Comparison of ENCODE assay signal across 22 cellular contexts in genomic region chr14:70245026-70245425, GRCh38. TPM values are rescaled to one million over a fixed set of nuclear protein-coding genes. Genes with fewer than 3 reads are reported as not detected.
DNase-seq lines count a peak whose midpoint lies in the region; ATAC-seq, FAIRE-seq and TF ChIP-seq lines count a peak whose summit lies in the region.
"Had no signal": no experiment of that assay in that cellular context is flagged by ENCODE, and none has a peak within 500 bp of the region (broad histone marks: within the 10 kb centered on the region; RNA-seq: fewer than 3 reads in every experiment).

No MANE protein-coding gene starts in this region.

- no peaks in the 10 kb centered on the region for H3K36me3 Mint-ChIP-seq in activated naive CD4-positive, alpha-beta T cell treated with anti-CD3 and anti-CD28 coated beads for 36 hours (ENCODE audit: low read depth)
- H3K36me3 Mint-ChIP-seq: CD14-positive monocyte; CD8-positive, alpha-beta memory T cell had no signal

- no peak for ATAC-seq in HG03354 (IDR thresholded peaks at IDR 0.05; ENCODE audit: poor library complexity, severe bottlenecking, unreplicated experiment)
- ATAC-seq: GM12878 had no signal

- intact Hi-C loops in head of caudate nucleus (cut with DNase I): no loop called here
- intact Hi-C loops in activated naive CD4-positive, alpha-beta T cell treated with anti-CD3 and anti-CD28 coated beads for 36 hours (cut with micrococcal nuclease): no loop called here

- peaks cover 39% of the 10 kb centered on the region for H3K27me3 Mint-ChIP-seq in activated naive CD4-positive, alpha-beta T cell treated with anti-CD3 and anti-CD28 coated beads for 36 hours (ENCODE audit: low read depth)

- no peak for TF ChIP-seq CTCF in bronchial epithelial cell (IDR thresholded peaks at IDR 0.05; ENCODE audit: insufficient read depth, low read length, severe bottlenecking)

- H3K4me3 ChIP-seq in bronchial epithelial cell (ENCODE audit: low read depth, low read length): no peak overlapping the region
- H3K4me3 ChIP-seq: BLaER1 treated with 17β-estradiol and CSF1 and Interleukin-3, amounts not matched to agents 10 nM and 100 nM; GM12878; GM23248 had no signal

- H3K4me1 Mint-ChIP-seq in activated naive CD4-positive, alpha-beta T cell treated with anti-CD3 and anti-CD28 coated beads for 36 hours (ENCODE audit: low read depth): no peaks in the 10 kb centered on the region
- H3K4me1 Mint-ChIP-seq: CD14-positive monocyte; CD8-positive, alpha-beta memory T cell had no signal

- no peaks in the 10 kb centered on the region for H3K27me3 ChIP-seq in bronchial epithelial cell (ENCODE audit: control insufficient read depth, insufficient read depth, low read length)
- H3K27me3 ChIP-seq: BE2C; BLaER1 treated with 17β-estradiol and CSF1 and Interleukin-3, amounts not matched to agents 10 nM and 100 nM had no signal

- peaks cover 4% of the 10 kb centered on the region for H3K9me3 Mint-ChIP-seq in activated naive CD4-positive, alpha-beta T cell treated with anti-CD3 and anti-CD28 coated beads for 36 hours

- H3K36me3 ChIP-seq in bronchial epithelial cell (ENCODE audit: control insufficient read depth, insufficient read depth, low read length): no peaks in the 10 kb centered on the region
- H3K36me3 ChIP-seq: BE2C; BLaER1 treated with 17β-estradiol and CSF1 and Interleukin-3, amounts not matched to agents 10 nM and 100 nM had no signal

- CTCF ChIA-PET in activated naive CD4-positive, alpha-beta T cell treated with anti-CD3 and anti-CD28 coated beads for 36 hours (lab: Charles Lee): interaction anchor here (0.7 kb wide), 1 partner anchor 172 kb away, joined by 3 read pairs; no protein-coding TSS in a partner anchor

- H3K27ac Mint-ChIP-seq in activated naive CD4-positive, alpha-beta T cell treated with anti-CD3 and anti-CD28 coated beads for 36 hours: no peak overlapping the region
- H3K27ac Mint-ChIP-seq: CD14-positive monocyte; CD4-positive, alpha-beta T cell; CD8-positive, alpha-beta memory T cell had no signal

- H3K4me3 Mint-ChIP-seq in activated naive CD4-positive, alpha-beta T cell treated with anti-CD3 and anti-CD28 coated beads for 36 hours: no peak overlapping the region
- H3K4me3 Mint-ChIP-seq: CD14-positive monocyte; CD4-positive, alpha-beta T cell; CD8-positive, alpha-beta memory T cell had no signal

- DNase-seq in KG1 (lab: John Stamatoyannopoulos, UW): peak; percentile 3
- peak; percentile 18 for DNase-seq in bronchial epithelial cell (ENCODE audit: low read depth)
- DNase-seq in kidney tubule cell (ENCODE audit: low spot score): peak; percentile 11
- no peak for DNase-seq in head of caudate nucleus
- no peak for DNase-seq in activated naive CD4-positive, alpha-beta T cell treated with anti-CD3 and anti-CD28 coated beads for 36 hours
- DNase-seq: BE2C; CD4-positive, alpha-beta T cell; CD8-positive, alpha-beta memory T cell; DMS 273 treated with DMSO at 0.1 percent for 48 hours; DMS79; EL; GDM1; GM23248; H7; HCEC 1CT had no signal

- FAIRE-seq in bronchial epithelial cell (lab: Jason Lieb, UNC): no peak
- FAIRE-seq: D721Med, GM12878 had no signal

RNA-seq across cellular contexts. Expression of gene SLC8A3, which starts 56.3 kb away (rescaled TPM):
- total RNA-seq in bronchial epithelial cell: under 0.01 TPM in 1 of 2 replicates, not detected in the other
- total RNA-seq in activated naive CD4-positive, alpha-beta T cell treated with anti-CD3 and anti-CD28 coated beads for 36 hours: under 1 TPM; 0.52 to 0.57 TPM
- total RNA-seq: A172; A673; CD4-positive, alpha-beta T cell; GM23248 had no signal

Comparison
In these comparisons a context has a peak if more than half of its experiments do, and no peak if none do; other contexts are left out.
1. DNase-seq: peak in KG1 (single experiment), bronchial epithelial cell (single experiment) and kidney tubule cell (single experiment); none in head of caudate nucleus (0 of 42) and activated naive CD4-positive, alpha-beta T cell treated with anti-CD3 and anti-CD28 coated beads for 36 hours (single experiment).